Comparison of ENCODE assay signal across 1 cellular context in the genomic region with DNA sequence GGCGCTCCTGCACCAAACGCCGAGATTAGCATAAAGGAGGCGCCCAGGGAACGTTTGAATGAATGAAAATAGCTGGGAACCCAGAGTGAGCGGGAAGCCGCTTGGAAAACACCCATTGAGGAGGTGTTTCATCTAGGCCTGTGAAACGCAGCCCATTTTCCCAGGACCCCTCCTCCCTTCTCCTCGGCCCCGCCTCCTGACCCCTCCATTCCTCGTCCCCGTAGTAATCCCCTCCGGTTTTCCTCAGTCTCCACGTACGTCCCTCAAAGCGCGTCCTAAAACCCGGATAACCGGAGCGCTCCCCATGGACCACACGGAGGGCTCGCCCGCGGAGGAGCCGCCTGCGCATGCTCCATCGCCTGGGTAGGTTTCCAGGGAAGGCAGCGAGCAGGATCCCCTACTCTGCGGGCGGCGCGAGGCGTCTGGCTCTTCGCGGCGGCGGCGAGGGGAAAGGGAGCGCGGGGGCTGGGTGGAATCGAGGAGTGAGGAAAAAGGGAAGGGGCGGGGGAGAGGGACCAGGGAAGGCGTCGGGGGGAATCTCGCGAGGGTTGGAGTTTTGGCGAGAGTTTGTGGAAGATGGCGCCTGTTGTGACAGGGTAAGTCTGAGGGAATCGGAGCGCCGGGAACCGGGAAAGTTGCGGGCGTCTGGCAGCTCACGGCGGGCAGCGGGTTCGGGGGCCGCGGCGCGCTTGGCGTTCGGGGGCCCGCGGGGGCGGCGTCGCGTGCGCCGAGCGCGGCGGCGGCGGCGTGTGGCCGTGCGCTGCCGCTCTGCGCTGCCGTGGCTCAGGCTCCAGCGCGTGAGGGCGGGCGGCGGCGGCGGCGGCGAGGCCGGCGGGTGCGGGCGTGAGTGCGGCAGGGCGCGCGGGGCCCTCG.
TF ChIP-seq lines count a peak whose summit lies in the region.

Gene RBPJ (plus strand): TSS at position 562 of the 873 bp plus-strand sequence. CDS start 15 bp downstream, at position 577.

TF ChIP-seq in H1, 55 proteins besides CTCF, POLR2A, EP300 and RAD21 (continued from another document and continues in another):
- TF ChIP-seq KDM5A (IDR thresholded peaks at IDR 0.05; ENCODE audit: low read length), result peak; percentile 60
- TF ChIP-seq MAFK (IDR thresholded peaks at IDR 0.05; ENCODE audit: low read depth, low read length), result no peak
- TF ChIP-seq CBX8 (IDR thresholded peaks at IDR 0.05; ENCODE audit: borderline replicate concordance, low read depth, low read length), result no peak
- peak; percentile 83; the same call in 1 of the 2 replicates for TF ChIP-seq EGR1 (IDR thresholded peaks at IDR 0.05; ENCODE audit: borderline replicate concordance, low read depth, low read length)
- peak; percentile 84 to 85; a peak in 3 of 4 replicates for TF ChIP-seq SIN3A (conservative IDR thresholded peaks at IDR 0.05 in 1 of 2, IDR thresholded peaks at IDR 0.05 in 1 of 2; ENCODE audit: low read depth in 1 of 2, low read length in 2 of 2)
- TF ChIP-seq RBBP5 (IDR thresholded peaks at IDR 0.05; ENCODE audit: borderline replicate concordance, low read depth, low read length), result peak; percentile 64; the same call in 1 of the 2 replicates
- no peak for TF ChIP-seq ZNF274 (IDR thresholded peaks at IDR 0.05; ENCODE audit: borderline replicate concordance, extremely low read depth, low read length)
- TF ChIP-seq USF2 (IDR thresholded peaks at IDR 0.05; ENCODE audit: low read length), result no peak
- no peak for TF ChIP-seq SIX5 (IDR thresholded peaks at IDR 0.05; ENCODE audit: low read depth, low read length)
- peak in 1 of 2 experiments; percentile 8; a peak in 1 of 4 replicates for TF ChIP-seq HDAC2 (IDR thresholded peaks at IDR 0.05; ENCODE audit: borderline replicate concordance in 1 of 2, low read depth in 2 of 2, low read length in 2 of 2)
- peak; percentile 74 for TF ChIP-seq CTBP2 (IDR thresholded peaks at IDR 0.05; ENCODE audit: borderline replicate concordance, insufficient read depth, insufficient read length, low read length)
- TF ChIP-seq SP1 (IDR thresholded peaks at IDR 0.05; ENCODE audit: low read depth, low read length), result peak; percentile 100
- TF ChIP-seq, protein P1, sequence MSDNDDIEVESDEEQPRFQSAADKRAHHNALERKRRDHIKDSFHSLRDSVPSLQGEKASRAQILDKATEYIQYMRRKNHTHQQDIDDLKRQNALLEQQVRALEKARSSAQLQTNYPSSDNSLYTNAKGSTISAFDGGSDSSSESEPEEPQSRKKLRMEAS (IDR thresholded peaks at IDR 0.05), result peak; percentile 68
- TF ChIP-seq, protein P2, sequence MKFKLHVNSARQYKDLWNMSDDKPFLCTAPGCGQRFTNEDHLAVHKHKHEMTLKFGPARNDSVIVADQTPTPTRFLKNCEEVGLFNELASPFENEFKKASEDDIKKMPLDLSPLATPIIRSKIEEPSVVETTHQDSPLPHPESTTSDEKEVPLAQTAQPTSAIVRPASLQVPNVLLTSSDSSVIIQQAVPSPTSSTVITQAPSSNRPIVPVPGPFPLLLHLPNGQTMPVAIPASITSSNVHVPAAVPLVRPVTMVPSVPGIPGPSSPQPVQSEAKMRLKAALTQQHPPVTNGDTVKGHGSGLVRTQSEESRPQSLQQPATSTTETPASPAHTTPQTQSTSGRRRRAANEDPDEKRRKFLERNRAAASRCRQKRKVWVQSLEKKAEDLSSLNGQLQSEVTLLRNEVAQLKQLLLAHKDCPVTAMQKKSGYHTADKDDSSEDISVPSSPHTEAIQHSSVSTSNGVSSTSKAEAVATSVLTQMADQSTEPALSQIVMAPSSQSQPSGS (IDR thresholded peaks at IDR 0.05; ENCODE audit: low read length), result peak; percentile 90
- no peak for TF ChIP-seq POU5F1 (IDR thresholded peaks at IDR 0.05; ENCODE audit: low read depth, low read length)
- peak; percentile 51; the same call in 1 of the 2 replicates for TF ChIP-seq POLR2AphosphoS5 (IDR thresholded peaks at IDR 0.05; ENCODE audit: low read depth, low read length)
- TF ChIP-seq YY1 (IDR thresholded peaks at IDR 0.05; ENCODE audit: low read depth, low read length), result peak; percentile 77
- TF ChIP-seq RNF2 (IDR thresholded peaks at IDR 0.05; ENCODE audit: borderline replicate concordance, low read depth, low read length, missing control alignments, poor library complexity, severe bottlenecking), result no peak
- TF ChIP-seq SIRT6 (IDR thresholded peaks at IDR 0.05; ENCODE audit: low read length), result no peak
- TF ChIP-seq KDM4A (IDR thresholded peaks at IDR 0.05; ENCODE audit: low read depth, low read length, severe bottlenecking), result peak; percentile 30
- no peak for TF ChIP-seq CBX5 (IDR thresholded peaks at IDR 0.05; ENCODE audit: low read depth, low read length)
- TF ChIP-seq TEAD4 (IDR thresholded peaks at IDR 0.05; ENCODE audit: low read depth, low read length), result peak; percentile 73
- TF ChIP-seq SRF (IDR thresholded peaks at IDR 0.05; ENCODE audit: low read depth, low read length), result no peak
- TF ChIP-seq SUZ12 (IDR thresholded peaks at IDR 0.05; ENCODE audit: low read length), result no peak
- TF ChIP-seq RXRA (IDR thresholded peaks at IDR 0.05; ENCODE audit: insufficient read depth, low read depth, low read length), result 0 out of 2 replicates have a peak, but pooled peaks have one; percentile 29
- peak; percentile 90 for TF ChIP-seq SP4 (IDR thresholded peaks at IDR 0.05; ENCODE audit: low read length)
- TF ChIP-seq E2F6 (IDR thresholded peaks at IDR 0.05), result no peak; the same call in 1 of the 2 replicates
- TF ChIP-seq HDAC6 (IDR thresholded peaks at IDR 0.05; ENCODE audit: low read depth, low read length), result no peak
- TF ChIP-seq EZH2 (IDR thresholded peaks at IDR 0.05; ENCODE audit: low read depth, low read length, severe bottlenecking), result no peak
- peak; percentile 24; the same call in 1 of the 2 replicates for TF ChIP-seq BACH1 (IDR thresholded peaks at IDR 0.05; ENCODE audit: low read length)
- TF ChIP-seq TCF12 (IDR thresholded peaks at IDR 0.05; ENCODE audit: low read depth, low read length), result 0 out of 2 replicates have a peak, but pooled peaks have one; percentile 68
- peak; percentile 50; the same call in 1 of the 2 replicates for TF ChIP-seq RFX5 (IDR thresholded peaks at IDR 0.05; ENCODE audit: borderline replicate concordance, low read depth, low read length)
- peak; percentile 60 for TF ChIP-seq ASH2L (IDR thresholded peaks at IDR 0.05; ENCODE audit: low read length)
- TF ChIP-seq CREB1 (IDR thresholded peaks at IDR 0.05), result peak; percentile 72
- TF ChIP-seq NANOG (IDR thresholded peaks at IDR 0.05; ENCODE audit: insufficient read depth, low read depth, low read length, poor library complexity, severe bottlenecking), result peak; percentile 51
- peak; percentile 90 for TF ChIP-seq TAF7 (optimal IDR thresholded peaks at IDR 0.05; ENCODE audit: borderline replicate concordance, low read depth, low read length)
- no peak for TF ChIP-seq SP2 (IDR thresholded peaks at IDR 0.05; ENCODE audit: low read length)
- TF ChIP-seq PHF8 (conservative IDR thresholded peaks at IDR 0.05; ENCODE audit: low read depth, low read length), result peak; percentile 62
- TF ChIP-seq JUND (IDR thresholded peaks at IDR 0.05; ENCODE audit: low read length), result 0 out of 2 replicates have a peak, but pooled peaks have one; percentile 27
- no peak for TF ChIP-seq CHD7 (IDR thresholded peaks at IDR 0.05; ENCODE audit: insufficient replicate concordance, low read length)
- no peak for TF ChIP-seq JUN (IDR thresholded peaks at IDR 0.05; ENCODE audit: low read depth, low read length)
- no peak for TF ChIP-seq CHD1 (IDR thresholded peaks at IDR 0.05; ENCODE audit: low read depth, low read length)
- TF ChIP-seq GABPA (IDR thresholded peaks at IDR 0.05; ENCODE audit: borderline replicate concordance, insufficient read depth, low read length), result no peak
- peak; percentile 77 for TF ChIP-seq SAP30 (IDR thresholded peaks at IDR 0.05; ENCODE audit: insufficient read depth, insufficient replicate concordance, low read length)
- TF ChIP-seq TAF1 (IDR thresholded peaks at IDR 0.05; ENCODE audit: low read depth, low read length), result peak; percentile 83
- no peak for TF ChIP-seq CEBPB (IDR thresholded peaks at IDR 0.05; ENCODE audit: low read depth, low read length)
- no peak for TF ChIP-seq BCL11A (IDR thresholded peaks at IDR 0.05; ENCODE audit: low read depth in 2 of 2, low read length in 2 of 2)
- TF ChIP-seq, protein P3, sequence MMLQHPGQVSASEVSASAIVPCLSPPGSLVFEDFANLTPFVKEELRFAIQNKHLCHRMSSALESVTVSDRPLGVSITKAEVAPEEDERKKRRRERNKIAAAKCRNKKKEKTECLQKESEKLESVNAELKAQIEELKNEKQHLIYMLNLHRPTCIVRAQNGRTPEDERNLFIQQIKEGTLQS (IDR thresholded peaks at IDR 0.05; ENCODE audit: insufficient read depth, low read depth, low read length), result no peak
- no peak for TF ChIP-seq GTF2F1 (IDR thresholded peaks at IDR 0.05; ENCODE audit: borderline replicate concordance, low read depth, low read length)
- peak; percentile 96 for TF ChIP-seq CHD2 (IDR thresholded peaks at IDR 0.05; ENCODE audit: low read length)
- no peak for TF ChIP-seq FOSL1 (IDR thresholded peaks at IDR 0.05; ENCODE audit: insufficient read depth, low read depth, low read length)
- TF ChIP-seq TBP (IDR thresholded peaks at IDR 0.05; ENCODE audit: low read depth, low read length), result peak; percentile 82
- TF ChIP-seq KDM1A (IDR thresholded peaks at IDR 0.05; ENCODE audit: borderline replicate concordance, low read length), result no peak
